8 cellular contexts compared by ENCODE assay signal in genomic region chr10:62804384-62805138, GRCh38. TPM values are rescaled to one million over a fixed set of nuclear protein-coding genes. Genes with fewer than 3 reads are reported as not detected.
A peak's percentile ranks its signal among the peaks of the same experiment; 100 is the strongest.
DNase-seq lines count a peak whose midpoint lies in the region; ATAC-seq and TF ChIP-seq lines count a peak whose summit lies in the region.

TSS of gene ADO (plus strand) at chr10:62804720. CDS start at chr10:62805060, 340 bp downstream.

- H3K4me3 ChIP-seq in kidney epithelial cell (ENCODE audit: low read depth, low read length), result peak within 1 kb of the TSS; percentile 67

- ATAC-seq in HG03159 (IDR thresholded peaks at IDR 0.05; ENCODE audit: unreplicated experiment), result peak; percentile 84

- no peaks in the 10 kb centered on the region for H3K27me3 ChIP-seq in kidney epithelial cell (ENCODE audit: control insufficient read depth, insufficient read depth, low read length)

- TF ChIP-seq POLR2A in GM18951 (IDR thresholded peaks at IDR 0.05; ENCODE audit: extremely low read depth, insufficient read depth, insufficient read length), result peak; percentile 74

- no peaks in the 10 kb centered on the region for H3K9me3 Mint-ChIP-seq in chondrocyte (ENCODE audit: low read depth)

- in situ Hi-C loops in GM18951 (cut with MboI; ENCODE audit: low sequenced_read_pairs, unreplicated experiment), result no loop called here

- DNase-seq in AG09319 (ENCODE audit: extremely low read depth, low read depth), result peak; percentile 52
- DNase-seq in NCI-H226, result peak; percentile 83
- DNase-seq in activated CD4-positive, alpha-beta T cell treated with anti-CD3 and anti-CD28 coated beads for 1 hour, result peak; percentile 67
- DNase-seq in chondrocyte (ENCODE audit: low spot score), result peak; percentile 95
- DNase-seq in kidney epithelial cell (ENCODE audit: low read depth), result no peak
- DNase-seq in stimulated activated CD4-positive, alpha-beta T cell treated with anti-CD3 and anti-CD28 coated beads, Interleukin-15, amount 100 ng/mL, for 24 hours, result peak; percentile 87

- H3K4me1 Mint-ChIP-seq in chondrocyte (ENCODE audit: low read depth), result peaks cover 37% of the 10 kb centered on the region

- peak within 1 kb of the TSS; percentile 99 for H3K27ac Mint-ChIP-seq in chondrocyte (ENCODE audit: unreplicated experiment)

- no peaks in the 10 kb centered on the region for H3K36me3 ChIP-seq in kidney epithelial cell (ENCODE audit: control insufficient read depth, insufficient read depth, low read length)

- H3K27me3 Mint-ChIP-seq in chondrocyte (ENCODE audit: low read depth), result no peaks in the 10 kb centered on the region

- TF ChIP-seq CTCF in AG09319 (IDR thresholded peaks at IDR 0.05; ENCODE audit: low read depth, low read length) (no peak), chondrocyte (IDR thresholded peaks at IDR 0.05) (no peak), kidney epithelial cell (IDR thresholded peaks at IDR 0.05; ENCODE audit: insufficient read depth, low read length, poor library complexity, severe bottlenecking) (no peak)

- no peaks in the 10 kb centered on the region for H3K36me3 Mint-ChIP-seq in chondrocyte (ENCODE audit: low read depth)

- peak within 1 kb of the TSS; percentile 90 for H3K4me3 Mint-ChIP-seq in chondrocyte (ENCODE audit: unreplicated experiment)

RNA-seq across cellular contexts. Expression of gene ADO, which starts in this region (rescaled TPM):
- total RNA-seq in chondrocyte, result 27.8 to 35.8 TPM (median 29.1 TPM) in 3 replicates
- 35.8 and 37.2 TPM in 2 replicates for total RNA-seq in kidney epithelial cell
